21 cellular contexts compared by ENCODE assay signal in genomic region chr1:84492726-84493125, GRCh38. TPM values are rescaled to one million over a fixed set of nuclear protein-coding genes. Genes with fewer than 3 reads are reported as not detected.
DNase-seq lines count a peak whose midpoint lies in the region; ATAC-seq and TF ChIP-seq lines count a peak whose summit lies in the region.
"Had no signal": no experiment of that assay in that cellular context is flagged by ENCODE, and none has a peak within 500 bp of the region (broad histone marks: within the 10 kb centered on the region; RNA-seq: fewer than 3 reads in every experiment).

No MANE protein-coding gene starts in this region.

- H3K36me3 ChIP-seq in right lobe of liver: peaks cover 0 to 43% (median 20%) of the 10 kb centered on the region in 4 donors

- peak overlapping the region; percentile 53 to 63 (median 59) for H3K27ac ChIP-seq in right lobe of liver
- H3K27ac ChIP-seq: neural progenitor cell, parathyroid adenoma had no signal

- H3K4me1 ChIP-seq in right lobe of liver: peaks cover 0 to 22% (median 10%) of the 10 kb centered on the region in 4 donors
- H3K4me1 ChIP-seq: neural progenitor cell, parathyroid adenoma had no signal

- H3K4me3 ChIP-seq in fibroblast of villous mesenchyme (ENCODE audit: low read depth, low read length): no peak overlapping the region
- no peak overlapping the region for H3K4me3 ChIP-seq in right lobe of liver
- H3K4me3 ChIP-seq: GM23338, neural progenitor cell had no signal

- no peaks in the 10 kb centered on the region for H3K9me3 ChIP-seq in right lobe of liver

- no peaks in the 10 kb centered on the region for H3K27me3 ChIP-seq in right lobe of liver
- H3K27me3 ChIP-seq: neural progenitor cell had no signal

- intact Hi-C loops in right lobe of liver (cut with DNase I): no loop called here

- peak; percentile 79 to 90 (median 86) for ATAC-seq in right lobe of liver
- ATAC-seq: activated CD8-positive, alpha-beta T cell treated with anti-CD3 and anti-CD28 coated beads, Interleukin-2, amount 10 ng/mL, durations not matched to agents 7 days and 5 days; GM23338; PC-3; sciatic nerve; stimulated activated naive B cell treated with anti-CD40 and anti-IgM and Interleukin-4, amounts not matched to agents 10 μg/mL and 1 μg/mL and 100 μg/mL, for 72 hours had no signal

- TF ChIP-seq CTCF in fibroblast of villous mesenchyme (IDR thresholded peaks at IDR 0.05; ENCODE audit: insufficient read depth, low read depth, low read length) (no peak), right lobe of liver (IDR thresholded peaks at IDR 0.05) (no peak)

- DNase-seq in D341Med (ENCODE audit: low spot score) (peak; percentile 30), NCI-H82 (lab: John Stamatoyannopoulos, UW) (peak; percentile 89), fibroblast of villous mesenchyme (ENCODE audit: low read depth) (peak; percentile 77), right lobe of liver (no peak), NCI-H2227 treated with DMSO at 0.1 percent for 48 hours (lab: John Stamatoyannopoulos, UW) (no peak), NCI-H1105 treated with DMSO at 0.1 percent for 48 hours (lab: John Stamatoyannopoulos, UW) (no peak), AML-193 (lab: John Stamatoyannopoulos, UW) (no peak)
- DNase-seq in stimulated activated CD4-positive, alpha-beta T cell treated with anti-CD3 and anti-CD28 coated beads, Interleukin-15, amount 100 ng/mL, for 24 hours: no peak
- DNase-seq: activated CD8-positive, alpha-beta T cell treated with anti-CD3 and anti-CD28 coated beads, Interleukin-2, amount 10 ng/mL, durations not matched to agents 7 days and 5 days; activated gamma-delta T cell; activated naive CD8-positive, alpha-beta T cell treated with anti-CD3 and anti-CD28 coated beads, Interleukin-2, amount 10 ng/mL, durations not matched to agents 7 days and 5 days; islet precursor cell; NCI-H510A treated with DMSO at 0.1 percent for 48 hours; PC-3; SIG-M5; stimulated activated CD4-positive, alpha-beta T cell treated with anti-CD3 and anti-CD28 coated beads, Interleukin-4, amount 100 ng/mL, for 4 hours; stimulated activated naive B cell treated with anti-CD40 and anti-IgM and Interleukin-4, amounts not matched to agents 10 μg/mL and 1 μg/mL and 100 μg/mL, for 72 hours had no signal

- TF ChIP-seq POLR2A in right lobe of liver (IDR thresholded peaks at IDR 0.05): no peak

- WGBS in right lobe of liver (ENCODE audit: insufficient coverage, low coverage, low lambda C conversion rate, missing lambda C conversion rate): 20% methylated on average over 1 of the region's 1 CpG

RNA-seq across cellular contexts. Expression of gene SPATA1, which starts 13.5 kb away (rescaled TPM):
- total RNA-seq in fibroblast of villous mesenchyme: 0.43 and 0.97 TPM in 2 replicates
- 1 to 10 TPM in 3 of 6 experiments, under 1 TPM in 3; 0.31 to 1.7 (median 0.92) TPM for total RNA-seq in right lobe of liver
- total RNA-seq: GM23338 had no signal

RNA-seq across cellular contexts. Expression of gene GNG5, which starts 13.7 kb away (rescaled TPM):
- 17.3 and 20.9 TPM in 2 replicates for total RNA-seq in fibroblast of villous mesenchyme
- total RNA-seq in right lobe of liver: 10 to 100 TPM; 44.5 to 85.0 (median 54.6) TPM

RNA-seq across cellular contexts. Expression of gene RPF1, which starts 13.7 kb away (rescaled TPM):
- total RNA-seq in fibroblast of villous mesenchyme (31.9 and 38.4 TPM in 2 replicates), right lobe of liver (10 to 100 TPM in 5 of 6 experiments, 1 to 10 TPM in 1; 8.6 to 29.7 (median 14.0) TPM)

Comparison
In these comparisons a context has a peak if more than half of its experiments do, and no peak if none do; other contexts are left out.
1. DNase-seq: peak in D341Med (single experiment), NCI-H82 (single experiment) and fibroblast of villous mesenchyme (single experiment); none in right lobe of liver (0 of 3), NCI-H2227 treated with DMSO at 0.1 percent for 48 hours (single experiment), NCI-H1105 treated with DMSO at 0.1 percent for 48 hours (single experiment), AML-193 (0 of 2) and stimulated activated CD4-positive, alpha-beta T cell treated with anti-CD3 and anti-CD28 coated beads, Interleukin-15, amount 100 ng/mL, for 24 hours (single experiment).